Comparison of ENCODE assay signal across 3 cellular contexts in genomic region chr1:55552636-55553035, GRCh38.
"Had no signal": no experiment of that assay in that cellular context is flagged by ENCODE, and none has a peak within 500 bp of the region (broad histone marks: within the 10 kb centered on the region; RNA-seq: fewer than 3 reads in every experiment).

No MANE protein-coding gene starts in this region.

- DNase-seq: GDM1, GF-D8 had no signal

- ATAC-seq: GM12878 had no signal

- H3K4me3 ChIP-seq: GM12878 had no signal
